In the genomic region with DNA sequence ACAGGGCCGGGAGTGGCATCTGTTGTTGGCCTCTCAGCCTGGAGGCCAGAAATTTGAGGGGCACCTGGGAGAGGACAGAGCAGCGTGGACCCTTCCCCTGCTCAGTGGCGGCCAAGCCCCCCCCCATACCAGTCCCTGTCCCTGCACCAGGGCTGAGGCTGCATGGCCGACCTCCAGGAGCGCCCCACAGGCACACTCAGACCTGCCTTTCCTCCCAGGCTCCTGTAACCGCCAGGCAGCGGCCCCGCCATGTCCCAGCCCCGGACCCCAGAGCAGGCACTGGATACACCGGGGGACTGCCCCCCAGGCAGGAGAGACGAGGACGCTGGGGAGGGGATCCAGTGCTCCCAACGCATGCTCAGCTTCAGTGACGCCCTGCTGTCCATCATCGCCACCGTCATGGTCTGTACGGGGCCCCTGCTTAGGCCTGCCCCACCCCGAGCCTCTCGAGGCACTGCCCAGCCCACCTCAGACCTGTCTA, we compare ENCODE assay signal across 13 cellular contexts. TPM values are rescaled to one million over a fixed set of nuclear protein-coding genes. Genes with fewer than 3 reads are reported as not detected.
"Had no signal": no experiment of that assay in that cellular context is flagged by ENCODE, and none has a peak within 500 bp of the region (broad histone marks: within the 10 kb centered on the region; RNA-seq: fewer than 3 reads in every experiment).

No MANE protein-coding gene starts in this region.

- H3K27ac Mint-ChIP-seq: activated CD4-positive, alpha-beta memory T cell treated with anti-CD3 and anti-CD28 coated beads for 36 hours; activated T-cell treated with anti-CD3 and anti-CD28 coated beads, Interleukin-2, amount 50 U/mL, for 72 hours; immature natural killer cell; stimulated activated effector memory CD8-positive, alpha-beta T cell treated with anti-CD3 and anti-CD28 coated beads, Interleukin-12 subunit alpha, Interleukin-12 subunit beta, amount 100 ng/mL, for 72 hours had no signal

- H3K36me3 Mint-ChIP-seq: activated CD4-positive, alpha-beta memory T cell treated with anti-CD3 and anti-CD28 coated beads for 36 hours; stimulated activated effector memory CD8-positive, alpha-beta T cell treated with anti-CD3 and anti-CD28 coated beads, Interleukin-12 subunit alpha, Interleukin-12 subunit beta, amount 100 ng/mL, for 72 hours had no signal

- H3K4me3 Mint-ChIP-seq: activated CD4-positive, alpha-beta memory T cell treated with anti-CD3 and anti-CD28 coated beads for 36 hours; activated T-cell treated with anti-CD3 and anti-CD28 coated beads, Interleukin-2, amount 50 U/mL, for 72 hours; immature natural killer cell; stimulated activated effector memory CD8-positive, alpha-beta T cell treated with anti-CD3 and anti-CD28 coated beads, Interleukin-12 subunit alpha, Interleukin-12 subunit beta, amount 100 ng/mL, for 72 hours had no signal

- H3K27me3 Mint-ChIP-seq: activated CD4-positive, alpha-beta memory T cell treated with anti-CD3 and anti-CD28 coated beads for 36 hours had no signal

- H3K9me3 Mint-ChIP-seq: activated CD4-positive, alpha-beta memory T cell treated with anti-CD3 and anti-CD28 coated beads for 36 hours; activated T-cell treated with anti-CD3 and anti-CD28 coated beads, Interleukin-2, amount 50 U/mL, for 72 hours; immature natural killer cell; stimulated activated effector memory CD8-positive, alpha-beta T cell treated with anti-CD3 and anti-CD28 coated beads, Interleukin-12 subunit alpha, Interleukin-12 subunit beta, amount 100 ng/mL, for 72 hours had no signal

- H3K27ac ChIP-seq: ascending aorta, esophagus muscularis mucosa, skin epidermis had no signal

- H3K9me3 ChIP-seq: ascending aorta, esophagus muscularis mucosa had no signal

- H3K27me3 ChIP-seq: ascending aorta, dorsolateral prefrontal cortex, esophagus muscularis mucosa had no signal

- ATAC-seq: activated T-cell treated with anti-CD3 and anti-CD28 coated beads, Interleukin-2, amount 50 U/mL, for 72 hours; left lobe of liver; stimulated activated effector memory CD8-positive, alpha-beta T cell treated with anti-CD3 and anti-CD28 coated beads, Interleukin-12 subunit alpha, Interleukin-12 subunit beta, amount 100 ng/mL, for 72 hours had no signal

- H3K4me1 ChIP-seq: ascending aorta had no signal

- H3K4me3 ChIP-seq: ascending aorta, esophagus muscularis mucosa, skin epidermis had no signal

- DNase-seq: activated CD4-positive, alpha-beta memory T cell treated with anti-CD3 and anti-CD28 coated beads for 36 hours; activated CD4-positive, alpha-beta T cell treated with anti-CD3 and anti-CD28 coated beads for 1 hour; activated gamma-delta T cell treated with Interleukin-2 at 50 U/mL for 16 hours; activated T-cell treated with anti-CD3 and anti-CD28 coated beads, Interleukin-2, amount 50 U/mL, for 72 hours; immature natural killer cell; mesenchymal stem cell; trophoblast cell had no signal

RNA-seq across cellular contexts. Expression of a gene that starts 45.7 kb away (rescaled TPM):
- total RNA-seq: activated CD4-positive, alpha-beta memory T cell treated with anti-CD3 and anti-CD28 coated beads for 36 hours; activated T-cell treated with anti-CD3 and anti-CD28 coated beads, Interleukin-2, amount 50 U/mL, for 72 hours; ascending aorta had no signal
